2 cellular contexts compared by ENCODE assay signal in genomic region chr1:209383422-209383821, GRCh38.
TF ChIP-seq lines count a peak whose summit lies in the region.

No MANE protein-coding gene starts in this region.

TF ChIP-seq in SK-N-SH treated with all-trans-retinoic acid at 6 μM for 48 hours, 23 proteins besides CTCF, POLR2A, EP300 and RAD21 (continued from another document):
- TF ChIP-seq ZNF70 (CRISPR knock-in tag; IDR thresholded peaks at IDR 0.05) (no peak), TCF4 (CRISPR knock-in tag; IDR thresholded peaks at IDR 0.05; ENCODE audit: borderline replicate concordance) (no peak), OSR1 (CRISPR knock-in tag; IDR thresholded peaks at IDR 0.05) (no peak), ESRRG (CRISPR knock-in tag; IDR thresholded peaks at IDR 0.05) (no peak), ARNTL (CRISPR knock-in tag; IDR thresholded peaks at IDR 0.05; ENCODE audit: borderline replicate concordance, low read depth) (no peak), ZNF8 (CRISPR knock-in tag; IDR thresholded peaks at IDR 0.05) (no peak), GLIS3 (CRISPR knock-in tag; IDR thresholded peaks at IDR 0.05) (no peak), ZNF565 (CRISPR knock-in tag; conservative IDR thresholded peaks at IDR 0.05; ENCODE audit: low read depth) (no peak), PPARA (CRISPR knock-in tag; IDR thresholded peaks at IDR 0.05; ENCODE audit: borderline replicate concordance) (no peak), CSDC2 (CRISPR knock-in tag; IDR thresholded peaks at IDR 0.05) (no peak), ISL1 (CRISPR knock-in tag; IDR thresholded peaks at IDR 0.05) (no peak), ZFP3 (CRISPR knock-in tag; IDR thresholded peaks at IDR 0.05) (no peak)

TF ChIP-seq in HepG2, 621 proteins besides CTCF, POLR2A, EP300 and RAD21 (continued from another document):
- no peak for TF ChIP-seq AFF4 (CRISPR knock-in tag; IDR thresholded peaks at IDR 0.05)
- no peak for TF ChIP-seq MLXIP (CRISPR knock-in tag; IDR thresholded peaks at IDR 0.05; ENCODE audit: borderline replicate concordance)
